Comparison of ENCODE assay signal across 9 cellular contexts in the genomic region with DNA sequence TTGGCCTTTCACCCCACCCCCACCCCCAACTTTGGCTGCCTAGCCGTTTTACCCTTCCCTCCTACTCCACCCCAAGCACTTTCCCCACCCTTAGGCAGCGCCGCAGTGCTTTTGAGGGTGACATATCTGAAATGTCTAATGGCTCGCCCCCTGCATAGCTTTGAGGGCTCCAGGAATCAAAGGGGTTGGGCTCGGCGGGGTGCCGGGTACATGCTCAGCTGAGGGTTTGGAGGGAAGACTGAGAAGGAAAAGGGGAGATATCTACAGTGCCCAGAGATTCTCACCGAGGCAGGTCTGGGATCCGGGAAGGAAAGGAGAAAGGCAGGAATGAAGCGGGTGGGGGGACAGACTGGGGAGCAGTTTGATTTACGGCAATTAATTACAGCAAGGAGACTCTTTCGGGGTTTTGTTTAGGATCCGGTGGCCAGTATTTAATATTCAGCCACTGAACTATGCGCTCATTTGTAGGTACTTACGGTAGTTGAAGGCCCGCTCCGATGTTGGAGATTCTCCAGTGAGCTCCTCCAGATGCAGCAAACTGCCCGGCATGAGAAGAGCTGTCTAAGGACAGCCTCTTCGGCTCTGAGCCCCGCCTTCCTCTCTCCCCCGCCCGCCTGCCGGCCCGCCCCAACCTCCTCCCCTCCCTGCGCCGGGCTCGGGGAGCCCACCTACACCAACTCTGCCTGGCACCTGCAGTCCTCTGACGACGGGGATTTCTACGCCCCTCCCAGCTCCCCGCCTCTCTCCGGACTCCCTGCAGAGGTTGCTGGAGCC. TPM values are rescaled to one million over a fixed set of nuclear protein-coding genes. Genes with fewer than 3 reads are reported as not detected.
DNase-seq lines count a peak whose midpoint lies in the region; ATAC-seq and TF ChIP-seq lines count a peak whose summit lies in the region.
"Had no signal": no experiment of that assay in that cellular context is flagged by ENCODE, and none has a peak within 500 bp of the region (broad histone marks: within the 10 kb centered on the region; RNA-seq: fewer than 3 reads in every experiment).

A gene with protein sequence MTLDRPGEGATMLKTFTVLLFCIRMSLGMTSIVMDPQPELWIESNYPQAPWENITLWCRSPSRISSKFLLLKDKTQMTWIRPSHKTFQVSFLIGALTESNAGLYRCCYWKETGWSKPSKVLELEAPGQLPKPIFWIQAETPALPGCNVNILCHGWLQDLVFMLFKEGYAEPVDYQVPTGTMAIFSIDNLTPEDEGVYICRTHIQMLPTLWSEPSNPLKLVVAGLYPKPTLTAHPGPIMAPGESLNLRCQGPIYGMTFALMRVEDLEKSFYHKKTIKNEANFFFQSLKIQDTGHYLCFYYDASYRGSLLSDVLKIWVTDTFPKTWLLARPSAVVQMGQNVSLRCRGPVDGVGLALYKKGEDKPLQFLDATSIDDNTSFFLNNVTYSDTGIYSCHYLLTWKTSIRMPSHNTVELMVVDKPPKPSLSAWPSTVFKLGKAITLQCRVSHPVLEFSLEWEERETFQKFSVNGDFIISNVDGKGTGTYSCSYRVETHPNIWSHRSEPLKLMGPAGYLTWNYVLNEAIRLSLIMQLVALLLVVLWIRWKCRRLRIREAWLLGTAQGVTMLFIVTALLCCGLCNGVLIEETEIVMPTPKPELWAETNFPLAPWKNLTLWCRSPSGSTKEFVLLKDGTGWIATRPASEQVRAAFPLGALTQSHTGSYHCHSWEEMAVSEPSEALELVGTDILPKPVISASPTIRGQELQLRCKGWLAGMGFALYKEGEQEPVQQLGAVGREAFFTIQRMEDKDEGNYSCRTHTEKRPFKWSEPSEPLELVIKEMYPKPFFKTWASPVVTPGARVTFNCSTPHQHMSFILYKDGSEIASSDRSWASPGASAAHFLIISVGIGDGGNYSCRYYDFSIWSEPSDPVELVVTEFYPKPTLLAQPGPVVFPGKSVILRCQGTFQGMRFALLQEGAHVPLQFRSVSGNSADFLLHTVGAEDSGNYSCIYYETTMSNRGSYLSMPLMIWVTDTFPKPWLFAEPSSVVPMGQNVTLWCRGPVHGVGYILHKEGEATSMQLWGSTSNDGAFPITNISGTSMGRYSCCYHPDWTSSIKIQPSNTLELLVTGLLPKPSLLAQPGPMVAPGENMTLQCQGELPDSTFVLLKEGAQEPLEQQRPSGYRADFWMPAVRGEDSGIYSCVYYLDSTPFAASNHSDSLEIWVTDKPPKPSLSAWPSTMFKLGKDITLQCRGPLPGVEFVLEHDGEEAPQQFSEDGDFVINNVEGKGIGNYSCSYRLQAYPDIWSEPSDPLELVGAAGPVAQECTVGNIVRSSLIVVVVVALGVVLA (N-terminal part only) (minus strand): TSS at position 569 of the 774 bp plus-strand sequence. CDS start 2,632 bp downstream, outside the sequence.

- DNase-seq in HEK293T (ENCODE audit: extremely low spot score): peak; percentile 49
- no peak for DNase-seq in activated naive CD8-positive, alpha-beta T cell treated with anti-CD3 and anti-CD28 coated beads, Interleukin-2, amount 10 ng/mL, durations not matched to agents 7 days and 5 days
- DNase-seq in skeletal muscle cell (ENCODE audit: low read depth): peak; percentile 1
- DNase-seq in activated CD8-positive, alpha-beta memory T cell treated with anti-CD3 and anti-CD28 coated beads for 24 hours: no peak
- no peak for DNase-seq in NCI-H1930 (lab: John Stamatoyannopoulos, UW)
- DNase-seq in activated CD8-positive, alpha-beta memory T cell treated with anti-CD3 and anti-CD28 coated beads, Interleukin-2, amount 50 U/mL, for 48 hours: no peak
- no peak for DNase-seq in T-helper 1 cell

- H3K27ac Mint-ChIP-seq in activated naive CD8-positive, alpha-beta T cell treated with anti-CD3 and anti-CD28 coated beads, Interleukin-2, amount 10 ng/mL, durations not matched to agents 7 days and 5 days: no peak within 1 kb of the TSS

- H3K36me3 Mint-ChIP-seq in activated naive CD8-positive, alpha-beta T cell treated with anti-CD3 and anti-CD28 coated beads, Interleukin-2, amount 10 ng/mL, durations not matched to agents 7 days and 5 days: no peaks in the 10 kb centered on the region

- H3K9me3 Mint-ChIP-seq in activated naive CD8-positive, alpha-beta T cell treated with anti-CD3 and anti-CD28 coated beads, Interleukin-2, amount 10 ng/mL, durations not matched to agents 7 days and 5 days: no peaks in the 10 kb centered on the region

- peak within 1 kb of the TSS; percentile 62 for H3K4me3 ChIP-seq in iPS-18a (ENCODE audit: low read length)
- H3K4me3 ChIP-seq in skeletal muscle cell (ENCODE audit: low read depth, low read length): no peak within 1 kb of the TSS

- H3K27me3 ChIP-seq in iPS-18a (ENCODE audit: control insufficient read depth, insufficient read depth, low read length): no peaks in the 10 kb centered on the region

- CTCF ChIA-PET in HEK293T (lab: Yijun Ruan, JAX): interaction anchor here (0.6 to 1.0 kb wide), 2 partner anchors 75 to 220 kb away, joined by 3 read pairs; no protein-coding TSS in a partner anchor

- peaks cover 24% of the 10 kb centered on the region for H3K4me1 ChIP-seq in iPS-18a (ENCODE audit: control insufficient read depth, low read depth, low read length)

- H3K27ac ChIP-seq in iPS-18a (ENCODE audit: low read length): no peak within 1 kb of the TSS

- H3K4me1 Mint-ChIP-seq in activated naive CD8-positive, alpha-beta T cell treated with anti-CD3 and anti-CD28 coated beads, Interleukin-2, amount 10 ng/mL, durations not matched to agents 7 days and 5 days: peaks cover 2% of the 10 kb centered on the region

- ATAC-seq in activated naive CD8-positive, alpha-beta T cell treated with anti-CD3 and anti-CD28 coated beads, Interleukin-2, amount 10 ng/mL, durations not matched to agents 7 days and 5 days (ENCODE audit: low read depth): no peak

- H3K36me3 ChIP-seq in iPS-18a (ENCODE audit: control insufficient read depth, low read depth, low read length): no peaks in the 10 kb centered on the region

- no peak within 1 kb of the TSS for H3K9ac ChIP-seq in iPS-18a (ENCODE audit: low read length)

- POLR2A ChIA-PET in HEK293T (lab: Yijun Ruan, JAX): no interaction called here
- POLR2A ChIA-PET in activated naive CD8-positive, alpha-beta T cell treated with anti-CD3 and anti-CD28 coated beads, Interleukin-2, amount 10 ng/mL, durations not matched to agents 7 days and 5 days (lab: Charles Lee): no interaction called here

- H3K4me3 Mint-ChIP-seq in activated naive CD8-positive, alpha-beta T cell treated with anti-CD3 and anti-CD28 coated beads, Interleukin-2, amount 10 ng/mL, durations not matched to agents 7 days and 5 days: peak within 1 kb of the TSS; percentile 44

- H3K27me3 Mint-ChIP-seq in activated naive CD8-positive, alpha-beta T cell treated with anti-CD3 and anti-CD28 coated beads, Interleukin-2, amount 10 ng/mL, durations not matched to agents 7 days and 5 days: peaks cover 14% of the 10 kb centered on the region

- H3K9me3 ChIP-seq in iPS-18a (ENCODE audit: control insufficient read depth, low read depth, low read length): peaks cover 9% of the 10 kb centered on the region

TF ChIP-seq in HEK293T, 16 proteins besides CTCF, POLR2A, EP300 and RAD21:
- no peak for TF ChIP-seq ZNF384 (IDR thresholded peaks at IDR 0.05)
- no peak for TF ChIP-seq L3MBTL2 (conservative IDR thresholded peaks at IDR 0.05)
- TF ChIP-seq SP1 (IDR thresholded peaks at IDR 0.05): no peak
- TF ChIP-seq, protein P1, sequence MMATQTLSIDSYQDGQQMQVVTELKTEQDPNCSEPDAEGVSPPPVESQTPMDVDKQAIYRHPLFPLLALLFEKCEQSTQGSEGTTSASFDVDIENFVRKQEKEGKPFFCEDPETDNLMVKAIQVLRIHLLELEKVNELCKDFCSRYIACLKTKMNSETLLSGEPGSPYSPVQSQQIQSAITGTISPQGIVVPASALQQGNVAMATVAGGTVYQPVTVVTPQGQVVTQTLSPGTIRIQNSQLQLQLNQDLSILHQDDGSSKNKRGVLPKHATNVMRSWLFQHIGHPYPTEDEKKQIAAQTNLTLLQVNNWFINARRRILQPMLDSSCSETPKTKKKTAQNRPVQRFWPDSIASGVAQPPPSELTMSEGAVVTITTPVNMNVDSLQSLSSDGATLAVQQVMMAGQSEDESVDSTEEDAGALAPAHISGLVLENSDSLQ (IDR thresholded peaks at IDR 0.05): no peak
- no peak for TF ChIP-seq CTBP1 (IDR thresholded peaks at IDR 0.05; ENCODE audit: borderline replicate concordance)
- TF ChIP-seq SUZ12 (IDR thresholded peaks at IDR 0.05): no peak
- no peak for TF ChIP-seq HDGF (IDR thresholded peaks at IDR 0.05; ENCODE audit: borderline replicate concordance)
- no peak for TF ChIP-seq LEF1 (IDR thresholded peaks at IDR 0.05; ENCODE audit: borderline replicate concordance)
- TF ChIP-seq ELF4 (IDR thresholded peaks at IDR 0.05): no peak

RNA-seq across cellular contexts. Expression of the gene that starts here (rescaled TPM):
- total RNA-seq in activated naive CD8-positive, alpha-beta T cell treated with anti-CD3 and anti-CD28 coated beads, Interleukin-2, amount 10 ng/mL, durations not matched to agents 7 days and 5 days: not detected
- total RNA-seq: myocyte had no signal

Comparison
In these comparisons a context has a peak if more than half of its experiments do, and no peak if none do; other contexts are left out.
1. DNase-seq: peak in HEK293T (single experiment) and skeletal muscle cell (single experiment); none in activated naive CD8-positive, alpha-beta T cell treated with anti-CD3 and anti-CD28 coated beads, Interleukin-2, amount 10 ng/mL, durations not matched to agents 7 days and 5 days (single experiment), activated CD8-positive, alpha-beta memory T cell treated with anti-CD3 and anti-CD28 coated beads for 24 hours (single experiment), NCI-H1930 (0 of 2), activated CD8-positive, alpha-beta memory T cell treated with anti-CD3 and anti-CD28 coated beads, Interleukin-2, amount 50 U/mL, for 48 hours (single experiment) and T-helper 1 cell (0 of 5).